Comparison of ENCODE assay signal across 8 cellular contexts in the genomic region with DNA sequence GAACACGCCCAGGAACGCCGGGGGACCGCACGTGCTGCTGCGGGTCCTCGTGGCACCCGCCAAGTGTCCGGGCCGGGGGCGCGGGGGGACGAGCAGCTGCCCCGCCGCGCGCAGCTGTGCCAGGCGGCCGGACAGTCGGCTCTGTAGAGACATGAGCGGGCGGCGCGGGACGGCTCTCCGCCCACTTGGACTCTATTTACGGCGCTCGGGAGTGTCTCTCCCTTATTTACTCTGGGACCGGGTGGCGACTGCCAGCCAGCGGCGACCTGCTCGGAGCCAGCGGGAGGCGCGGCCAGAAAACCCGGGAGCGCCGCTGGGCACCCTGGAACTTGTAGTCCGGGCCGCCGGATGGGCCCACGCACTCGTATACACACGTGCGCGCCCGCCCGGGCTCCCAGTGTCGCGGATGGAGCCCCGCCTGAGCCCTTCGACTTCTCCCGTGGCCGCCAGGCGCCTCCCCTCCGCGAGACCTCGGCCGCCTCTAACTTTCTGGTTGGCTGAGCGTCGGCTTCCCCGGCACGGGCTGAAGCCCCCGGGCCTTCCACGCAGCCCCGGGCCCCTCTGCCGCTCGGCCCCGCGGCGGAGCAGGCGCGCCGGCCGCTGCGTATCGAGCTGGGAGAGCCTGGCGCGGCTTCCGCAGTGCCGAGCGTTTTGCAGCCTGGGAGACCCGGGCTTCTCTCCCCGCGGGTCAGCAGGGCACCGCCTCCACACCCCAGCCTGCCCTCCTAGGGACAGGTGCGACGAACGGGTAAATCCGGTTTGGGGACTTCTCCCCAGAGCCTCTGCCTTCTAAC. TPM values are rescaled to one million over a fixed set of nuclear protein-coding genes. Genes with fewer than 3 reads are reported as not detected.
DNase-seq lines count a peak whose midpoint lies in the region; ATAC-seq lines count a peak whose summit lies in the region.

A gene with protein sequence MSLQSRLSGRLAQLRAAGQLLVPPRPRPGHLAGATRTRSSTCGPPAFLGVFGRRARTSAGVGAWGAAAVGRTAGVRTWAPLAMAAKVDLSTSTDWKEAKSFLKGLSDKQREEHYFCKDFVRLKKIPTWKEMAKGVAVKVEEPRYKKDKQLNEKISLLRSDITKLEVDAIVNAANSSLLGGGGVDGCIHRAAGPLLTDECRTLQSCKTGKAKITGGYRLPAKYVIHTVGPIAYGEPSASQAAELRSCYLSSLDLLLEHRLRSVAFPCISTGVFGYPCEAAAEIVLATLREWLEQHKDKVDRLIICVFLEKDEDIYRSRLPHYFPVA (minus strand): TSS at position 272 of the 794 bp plus-strand sequence. CDS start 119 bp downstream, at position 153.

- no peaks in the 10 kb centered on the region for H3K36me3 ChIP-seq in effector memory CD4-positive, alpha-beta T cell (ENCODE audit: control insufficient read depth, insufficient read depth, low read length)

- no peaks in the 10 kb centered on the region for H3K36me3 Mint-ChIP-seq in activated CD8-positive, alpha-beta T cell treated with anti-CD3 and anti-CD28 coated beads, Interleukin-2, amount 10 ng/mL, durations not matched to agents 7 days and 5 days (ENCODE audit: low read depth)

- peak within 1 kb of the TSS; percentile 83 for H3K4me3 ChIP-seq in effector memory CD4-positive, alpha-beta T cell (ENCODE audit: insufficient read depth, low read depth, low read length, poor library complexity, severe bottlenecking)

- H3K4me1 Mint-ChIP-seq in activated CD8-positive, alpha-beta T cell treated with anti-CD3 and anti-CD28 coated beads, Interleukin-2, amount 10 ng/mL, durations not matched to agents 7 days and 5 days (ENCODE audit: low read depth), result peaks cover 19% of the 10 kb centered on the region

- H3K9me3 Mint-ChIP-seq in activated CD8-positive, alpha-beta T cell treated with anti-CD3 and anti-CD28 coated beads, Interleukin-2, amount 10 ng/mL, durations not matched to agents 7 days and 5 days (ENCODE audit: insufficient read depth), result no peaks in the 10 kb centered on the region

- H3K27me3 Mint-ChIP-seq in activated CD8-positive, alpha-beta T cell treated with anti-CD3 and anti-CD28 coated beads, Interleukin-2, amount 10 ng/mL, durations not matched to agents 7 days and 5 days (ENCODE audit: low read depth), result no peaks in the 10 kb centered on the region

- H3K27ac ChIP-seq in effector memory CD4-positive, alpha-beta T cell (ENCODE audit: insufficient read depth, low read length, poor library complexity, severe bottlenecking), result peak within 1 kb of the TSS; percentile 49

- POLR2A ChIA-PET in activated CD8-positive, alpha-beta T cell treated with anti-CD3 and anti-CD28 coated beads, Interleukin-2, amount 10 ng/mL, durations not matched to agents 7 days and 5 days (lab: Charles Lee), result interaction anchor here (2.4 kb wide), 1 partner anchor 20 kb away, joined by 15 read pairs; a partner anchor contains a TSS

- peak within 1 kb of the TSS; percentile 78 for H3K27ac Mint-ChIP-seq in activated CD8-positive, alpha-beta T cell treated with anti-CD3 and anti-CD28 coated beads, Interleukin-2, amount 10 ng/mL, durations not matched to agents 7 days and 5 days

- H3K27me3 ChIP-seq in effector memory CD4-positive, alpha-beta T cell (replicated peaks; ENCODE audit: control insufficient read depth, insufficient read depth, low read length, poor library complexity, severe bottlenecking), result no peaks in the 10 kb centered on the region

- CTCF ChIA-PET in activated CD8-positive, alpha-beta T cell treated with anti-CD3 and anti-CD28 coated beads, Interleukin-2, amount 10 ng/mL, durations not matched to agents 7 days and 5 days (lab: Charles Lee), result interaction anchor here (0.7 to 2.1 kb wide), 4 partner anchors 16 to 166 kb away, joined by 3 to 6 read pairs (median 3); no protein-coding TSS in a partner anchor

- ATAC-seq in HG03521 (IDR thresholded peaks at IDR 0.05; ENCODE audit: unreplicated experiment), result peak; percentile 80
- ATAC-seq in activated CD8-positive, alpha-beta T cell treated with anti-CD3 and anti-CD28 coated beads, Interleukin-2, amount 10 ng/mL, durations not matched to agents 7 days and 5 days, result peak; percentile 98

- H3K4me3 Mint-ChIP-seq in activated CD8-positive, alpha-beta T cell treated with anti-CD3 and anti-CD28 coated beads, Interleukin-2, amount 10 ng/mL, durations not matched to agents 7 days and 5 days, result peak within 1 kb of the TSS; percentile 86

- H3K4me1 ChIP-seq in effector memory CD4-positive, alpha-beta T cell (ENCODE audit: control insufficient read depth, insufficient read depth, low read length, poor library complexity, severe bottlenecking), result peaks cover 11% of the 10 kb centered on the region

- no peaks in the 10 kb centered on the region for H3K9me3 ChIP-seq in effector memory CD4-positive, alpha-beta T cell (ENCODE audit: control insufficient read depth, low read length)

- DNase-seq in AML-193 (lab: John Stamatoyannopoulos, UW) (peak; percentile 76 to 77), GM19240 (ENCODE audit: insufficient read length, low spot score) (peak; percentile 74), NCI-H774 (lab: John Stamatoyannopoulos, UW) (peak; percentile 87), medulla oblongata (ENCODE audit: extremely low spot score) (peak; percentile 75)
- DNase-seq in activated CD8-positive, alpha-beta T cell treated with anti-CD3 and anti-CD28 coated beads, Interleukin-2, amount 10 ng/mL, durations not matched to agents 7 days and 5 days, result peak; percentile 88
- peak; percentile 55 to 64 (median 63) for DNase-seq in effector memory CD4-positive, alpha-beta T cell
- peak; percentile 49 for DNase-seq in stimulated activated CD8-positive, alpha-beta memory T cell treated with anti-CD3 and anti-CD28 coated beads, Interleukin-12 subunit alpha, Interleukin-12 subunit beta, amount 100 ng/mL, for 1 hour (ENCODE audit: low read depth)

RNA-seq across cellular contexts. Expression of the gene that starts here (rescaled TPM):
- 10 to 100 TPM; 14.4 to 14.6 TPM for total RNA-seq in activated CD8-positive, alpha-beta T cell treated with anti-CD3 and anti-CD28 coated beads, Interleukin-2, amount 10 ng/mL, durations not matched to agents 7 days and 5 days

Comparison
In these comparisons a context has a peak if more than half of its experiments do, and no peak if none do; other contexts are left out.
1. Peak in every context shown above with its lines: DNase-seq, ATAC-seq, H3K4me3 ChIP-seq and H3K27ac ChIP-seq.